In genomic region chr6:26300043-26300331, GRCh38 we compare ENCODE assay signal across 20 cellular contexts.
"Had no signal": no experiment of that assay in that cellular context is flagged by ENCODE, and none has a peak within 500 bp of the region (broad histone marks: within the 10 kb centered on the region; RNA-seq: fewer than 3 reads in every experiment).

No MANE protein-coding gene starts in this region.

- H3K4me3 ChIP-seq: coronary artery, heart left ventricle, left ventricle myocardium inferior, testis, upper lobe of left lung had no signal

- H3K27ac Mint-ChIP-seq: mesothelial cell of epicardium; naive thymus-derived CD8-positive, alpha-beta T cell; stimulated activated naive B cell treated with anti-CD40 and anti-IgM and Interleukin-4, amounts not matched to agents 10 μg/mL and 1 μg/mL and 100 μg/mL, for 72 hours; T-cell; T-helper 2 cell treated with Interferon-gamma antibody and Interleukin-4, amounts not matched to agents 5 μg/mL and 100 μg/mL, for 36 hours had no signal

- DNase-seq: activated CD4-positive, alpha-beta T cell treated with anti-CD3 and anti-CD28 coated beads for 1 hour; activated naive CD4-positive, alpha-beta T cell treated with Interleukin-2 at 50 U/mL for 16 hours; activated T-cell treated with anti-CD3 and anti-CD28 coated beads, Interleukin-2, amount 50 U/mL, for 4 hours; cerebellar nuclear complex; heart left ventricle; kidney glomerular epithelial cell; left ventricle myocardium inferior; naive thymus-derived CD8-positive, alpha-beta T cell; small intestine; stimulated activated CD4-positive, alpha-beta T cell treated with anti-CD3 and anti-CD28 coated beads, Interleukin-15, amount 100 ng/mL, for 24 hours; stimulated activated naive B cell treated with anti-CD40 and anti-IgM and Interleukin-4, amounts not matched to agents 10 μg/mL and 1 μg/mL and 100 μg/mL, for 72 hours; T-cell; testis; upper lobe of left lung had no signal

- H3K27ac ChIP-seq: coronary artery, epithelial cell of prostate, heart left ventricle, left ventricle myocardium inferior, testis, upper lobe of left lung, VCaP had no signal

- H3K36me3 Mint-ChIP-seq: mesothelial cell of epicardium; naive thymus-derived CD8-positive, alpha-beta T cell; stimulated activated naive B cell treated with anti-CD40 and anti-IgM and Interleukin-4, amounts not matched to agents 10 μg/mL and 1 μg/mL and 100 μg/mL, for 72 hours; T-cell had no signal

- H3K36me3 ChIP-seq: heart left ventricle, left ventricle myocardium inferior, upper lobe of left lung had no signal

- H3K27me3 Mint-ChIP-seq: naive thymus-derived CD8-positive, alpha-beta T cell; T-cell had no signal

- H3K9me3 Mint-ChIP-seq: activated T-cell treated with anti-CD3 and anti-CD28 coated beads, Interleukin-2, amount 50 U/mL, for 4 hours; naive thymus-derived CD8-positive, alpha-beta T cell; stimulated activated naive B cell treated with anti-CD40 and anti-IgM and Interleukin-4, amounts not matched to agents 10 μg/mL and 1 μg/mL and 100 μg/mL, for 72 hours; T-cell; T-helper 2 cell treated with Interferon-gamma antibody and Interleukin-4, amounts not matched to agents 5 μg/mL and 100 μg/mL, for 36 hours had no signal

- ATAC-seq: activated T-cell treated with anti-CD3 and anti-CD28 coated beads, Interleukin-2, amount 50 U/mL, for 4 hours; heart left ventricle; naive thymus-derived CD8-positive, alpha-beta T cell; sciatic nerve; stimulated activated naive B cell treated with anti-CD40 and anti-IgM and Interleukin-4, amounts not matched to agents 10 μg/mL and 1 μg/mL and 100 μg/mL, for 72 hours; T-cell had no signal

- H3K4me3 Mint-ChIP-seq: activated T-cell treated with anti-CD3 and anti-CD28 coated beads, Interleukin-2, amount 50 U/mL, for 4 hours; naive thymus-derived CD8-positive, alpha-beta T cell; stimulated activated naive B cell treated with anti-CD40 and anti-IgM and Interleukin-4, amounts not matched to agents 10 μg/mL and 1 μg/mL and 100 μg/mL, for 72 hours; T-cell; T-helper 2 cell treated with Interferon-gamma antibody and Interleukin-4, amounts not matched to agents 5 μg/mL and 100 μg/mL, for 36 hours had no signal

- H3K27me3 ChIP-seq: testis, upper lobe of left lung had no signal

- H3K4me1 ChIP-seq: left ventricle myocardium inferior, testis, upper lobe of left lung had no signal

- H3K9me3 ChIP-seq: heart left ventricle, left ventricle myocardium inferior, testis, upper lobe of left lung had no signal
